Comparison of ENCODE assay signal across 16 cellular contexts in the genomic region with DNA sequence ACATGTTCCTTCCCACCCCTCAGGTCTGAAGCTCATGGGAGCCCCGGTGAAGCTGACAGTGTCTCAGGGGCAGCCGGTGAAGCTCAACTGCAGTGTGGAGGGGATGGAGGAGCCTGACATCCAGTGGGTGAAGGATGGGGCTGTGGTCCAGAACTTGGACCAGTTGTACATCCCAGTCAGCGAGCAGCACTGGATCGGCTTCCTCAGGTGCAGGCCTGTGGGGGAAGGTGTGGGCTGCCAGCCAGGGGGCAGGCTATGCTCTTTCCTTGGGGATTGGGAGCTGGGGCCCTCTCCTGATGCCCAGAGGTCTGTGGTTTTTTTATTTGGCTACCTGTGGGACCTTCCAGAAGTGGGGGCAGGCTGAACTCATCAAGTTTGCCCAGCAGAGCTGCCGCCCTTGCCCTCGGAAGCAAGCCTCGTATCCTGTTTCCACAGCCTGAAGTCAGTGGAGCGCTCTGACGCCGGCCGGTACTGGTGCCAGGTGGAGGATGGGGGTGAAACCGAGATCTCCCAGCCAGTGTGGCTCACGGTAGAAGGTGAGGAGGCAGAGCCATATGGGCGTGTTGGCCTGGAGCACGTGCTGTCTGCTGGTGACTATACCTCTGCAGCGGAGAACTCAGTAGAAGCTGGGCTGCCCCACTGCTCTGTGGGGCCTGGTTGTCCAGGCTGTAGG. TPM values are rescaled to one million over a fixed set of nuclear protein-coding genes. Genes with fewer than 3 reads are reported as not detected.
DNase-seq lines count a peak whose midpoint lies in the region; ATAC-seq and TF ChIP-seq lines count a peak whose summit lies in the region.
"Had no signal": no experiment of that assay in that cellular context is flagged by ENCODE, and none has a peak within 500 bp of the region (broad histone marks: within the 10 kb centered on the region; RNA-seq: fewer than 3 reads in every experiment).

No MANE protein-coding gene starts in this region.

- DNase-seq in DMS 273 (lab: John Stamatoyannopoulos, UW; ENCODE audit: unreplicated experiment) (peak; percentile 52), DMS 273 treated with DMSO at 0.1 percent for 48 hours (lab: John Stamatoyannopoulos, UW) (no peak), immature natural killer cell (no peak), superior temporal gyrus (ENCODE audit: extremely low spot score) (peak; percentile 62), NCI-H146 (lab: John Stamatoyannopoulos, UW) (no peak), NCI-H187 (lab: John Stamatoyannopoulos, UW) (no peak)
- no peak for DNase-seq in CD8-positive, alpha-beta T cell
- DNase-seq: activated CD8-positive, alpha-beta T cell treated with anti-CD3 and anti-CD28 coated beads for 36 hours; activated effector memory CD4-positive, alpha-beta T cell treated with anti-CD3 and anti-CD28 coated beads, Interleukin-2, amount 50 U/mL, for 16 hours; NCI-H226; stimulated activated CD4-positive, alpha-beta T cell treated with anti-CD3 and anti-CD28 coated beads, Interleukin-15, amount 100 ng/mL, for 24 hours had no signal

- intact Hi-C loops in CD8-positive, alpha-beta T cell (cut with DNase I, micrococcal nuclease) = no loop called here

- no peaks in the 10 kb centered on the region for H3K36me3 ChIP-seq in CD8-positive, alpha-beta T cell (ENCODE audit: insufficient read depth, low read length)
- H3K36me3 ChIP-seq: ascending aorta had no signal

- H3K4me3 Mint-ChIP-seq in immature natural killer cell = peak overlapping the region in 3 of 5 donors; percentile 7 to 79 (median 38)
- no peak overlapping the region for H3K4me3 Mint-ChIP-seq in CD8-positive, alpha-beta T cell
- H3K4me3 Mint-ChIP-seq: activated CD8-positive, alpha-beta T cell treated with anti-CD3 and anti-CD28 coated beads for 36 hours had no signal

- no peak for TF ChIP-seq CTCF in CD8-positive, alpha-beta T cell (IDR thresholded peaks at IDR 0.05)

- H3K9me3 ChIP-seq in CD8-positive, alpha-beta T cell (ENCODE audit: low read length) = no peaks in the 10 kb centered on the region
- H3K9me3 ChIP-seq: ascending aorta, SJSA1 had no signal

- peak overlapping the region; percentile 86 for H3K27ac ChIP-seq in angular gyrus (ENCODE audit: low read depth, low read length)
- H3K27ac ChIP-seq in CD8-positive, alpha-beta T cell (ENCODE audit: low read depth, low read length) = no peak overlapping the region
- H3K27ac ChIP-seq: 22Rv1, ascending aorta, SJSA1 had no signal

- CTCF ChIA-PET in CD8-positive, alpha-beta T cell (lab: Charles Lee) = interaction anchor here (0.6 to 1.6 kb wide), 6 partner anchors 13 to 251 kb away, joined by 3 read pairs; partner anchors contain the start of gene MAPKBP1

- H3K4me3 ChIP-seq in CD8-positive, alpha-beta T cell (ENCODE audit: low read depth, low read length) = no peak overlapping the region
- H3K4me3 ChIP-seq: ascending aorta, SJSA1 had no signal

- H3K4me1 ChIP-seq in CD8-positive, alpha-beta T cell (ENCODE audit: insufficient read depth, low read length) = peaks cover 19% of the 10 kb centered on the region

- H3K9me3 Mint-ChIP-seq in immature natural killer cell = no peaks in the 10 kb centered on the region
- H3K9me3 Mint-ChIP-seq in CD8-positive, alpha-beta T cell = no peaks in the 10 kb centered on the region
- H3K9me3 Mint-ChIP-seq: activated CD8-positive, alpha-beta T cell treated with anti-CD3 and anti-CD28 coated beads for 36 hours had no signal

- H3K27me3 ChIP-seq in CD8-positive, alpha-beta T cell (ENCODE audit: insufficient read depth, low read length) = peaks cover 6% of the 10 kb centered on the region
- H3K27me3 ChIP-seq: ascending aorta, SJSA1 had no signal

- H3K36me3 Mint-ChIP-seq in immature natural killer cell = no peaks in the 10 kb centered on the region
- no peaks in the 10 kb centered on the region for H3K36me3 Mint-ChIP-seq in CD8-positive, alpha-beta T cell

- H3K4me1 Mint-ChIP-seq in immature natural killer cell = peaks cover 19% of the 10 kb centered on the region in 2 donors
- peaks cover 14% of the 10 kb centered on the region for H3K4me1 Mint-ChIP-seq in CD8-positive, alpha-beta T cell (ENCODE audit: low read depth)

- peaks cover 10 to 18% (median 13%) of the 10 kb centered on the region in 3 donors for H3K27me3 Mint-ChIP-seq in immature natural killer cell (ENCODE audit: low read depth in 3 of 3)
- peaks cover 18% of the 10 kb centered on the region for H3K27me3 Mint-ChIP-seq in CD8-positive, alpha-beta T cell (ENCODE audit: low read depth)

- ATAC-seq in CD8-positive, alpha-beta T cell = no peak
- ATAC-seq: activated CD8-positive, alpha-beta T cell treated with anti-CD3 and anti-CD28 coated beads for 36 hours had no signal

- POLR2A ChIA-PET in CD8-positive, alpha-beta T cell (lab: Charles Lee) = interaction anchor here (0.7 kb wide), 1 partner anchor 12 kb away, joined by 3 read pairs; no protein-coding TSS in a partner anchor

- H3K27ac Mint-ChIP-seq in immature natural killer cell = no peak overlapping the region
- H3K27ac Mint-ChIP-seq in CD8-positive, alpha-beta T cell = no peak overlapping the region
- H3K27ac Mint-ChIP-seq: activated CD8-positive, alpha-beta T cell treated with anti-CD3 and anti-CD28 coated beads for 36 hours had no signal

RNA-seq across cellular contexts. Expression of gene TYRO3, which starts 2.2 kb away (rescaled TPM):
- under 1 TPM in 2 of 3 donors, not detected in 1; 0.38 to 0.95 TPM for polyA plus RNA-seq in immature natural killer cell
- under 1 TPM; 0.24 to 0.78 TPM for total RNA-seq in CD8-positive, alpha-beta T cell

RNA-seq across cellular contexts. Expression of gene RPAP1, which starts 17.2 kb away (rescaled TPM):
- 10 to 100 TPM in 1 of 3 donors, 1 to 10 TPM in 2; 3.7 to 15.0 (median 4.9) TPM for polyA plus RNA-seq in immature natural killer cell
- 10 to 100 TPM; 13.6 to 16.0 TPM for total RNA-seq in CD8-positive, alpha-beta T cell

RNA-seq across cellular contexts. Expression of gene LTK, which starts 47.6 kb away (rescaled TPM):
- polyA plus RNA-seq in immature natural killer cell = under 1 TPM in 1 of 3 donors, not detected in 2; 0.48 TPM
- 10 to 100 TPM; 11.9 to 12.3 TPM for total RNA-seq in CD8-positive, alpha-beta T cell
- total RNA-seq: ascending aorta, HT1080 had no signal

Comparison
In these comparisons a context has a peak if more than half of its experiments do, and no peak if none do; other contexts are left out.
1. DNase-seq: peak in DMS 273 (single experiment) and superior temporal gyrus (single experiment); none in DMS 273 treated with DMSO at 0.1 percent for 48 hours (single experiment), immature natural killer cell (0 of 3), NCI-H146 (single experiment), CD8-positive, alpha-beta T cell (0 of 7) and NCI-H187 (0 of 2).